Comparison of ENCODE assay signal across 8 cellular contexts in the genomic region with DNA sequence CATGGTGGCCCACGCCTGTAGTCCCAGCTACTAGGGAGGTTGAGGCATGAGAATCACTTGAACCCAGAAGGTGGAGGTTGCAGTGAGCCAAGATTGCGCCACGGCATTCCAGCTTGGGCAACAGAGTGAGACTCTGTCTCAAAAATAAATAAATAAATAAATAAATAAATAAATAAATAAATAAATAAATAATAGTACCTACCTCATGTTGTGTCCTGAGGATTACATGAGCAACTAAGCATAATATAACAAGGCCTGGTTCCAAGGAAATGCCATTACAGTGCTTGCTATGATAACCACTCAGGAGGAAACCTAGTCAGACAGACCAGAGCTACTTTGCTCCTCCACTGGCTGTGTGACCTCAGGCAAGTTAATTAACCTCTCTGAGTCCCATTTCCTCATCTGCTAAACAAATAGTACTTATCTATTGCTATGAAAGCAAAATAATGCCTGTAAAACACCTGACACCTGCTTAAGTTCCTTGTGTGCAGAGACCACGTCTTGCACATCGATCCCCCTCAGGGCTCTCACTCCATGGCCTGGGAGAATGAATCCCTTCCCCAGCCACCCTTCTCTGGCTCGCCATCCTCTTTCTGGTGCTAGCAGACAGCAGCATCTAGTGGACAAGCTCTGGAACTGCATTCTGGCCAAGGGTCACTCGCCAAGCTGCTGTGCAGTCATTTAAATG. TPM values are rescaled to one million over a fixed set of nuclear protein-coding genes. Genes with fewer than 3 reads are reported as not detected.
DNase-seq lines count a peak whose midpoint lies in the region; ATAC-seq, FAIRE-seq and TF ChIP-seq lines count a peak whose summit lies in the region.

No MANE protein-coding gene starts in this region.

- no peak for TF ChIP-seq POLR2A in H54 (IDR thresholded peaks at IDR 0.05; ENCODE audit: low read depth, low read length)

- peaks cover 37% of the 10 kb centered on the region for H3K27me3 Mint-ChIP-seq in activated CD4-positive, alpha-beta T cell treated with anti-CD3 and anti-CD28 coated beads for 36 hours

- H3K36me3 ChIP-seq in lung (ENCODE audit: control insufficient read depth in 2 of 2, insufficient read depth in 2 of 2, low read length in 2 of 2), result no peaks in the 10 kb centered on the region

- intact Hi-C loops in activated CD4-positive, alpha-beta T cell treated with anti-CD3 and anti-CD28 coated beads for 36 hours (cut with DNase I, micrococcal nuclease), result loop anchor here (1.0 to 5.0 kb wide), 6 partner anchors 60 to 252 kb away; a partner anchor contains a TSS
- intact Hi-C loops in dorsolateral prefrontal cortex (cut with DNase I), result loop anchor here (2.0 to 10.0 kb wide), 7 partner anchors 80 to 315 kb away; a partner anchor contains a TSS

- peaks cover 14% of the 10 kb centered on the region for H3K4me1 Mint-ChIP-seq in activated CD4-positive, alpha-beta T cell treated with anti-CD3 and anti-CD28 coated beads for 36 hours

- no peak overlapping the region for H3K4me3 ChIP-seq in dorsolateral prefrontal cortex
- no peak overlapping the region for H3K4me3 ChIP-seq in lung

- H3K27me3 ChIP-seq in dorsolateral prefrontal cortex, result no peaks in the 10 kb centered on the region
- no peaks in the 10 kb centered on the region for H3K27me3 ChIP-seq in lung (ENCODE audit: control insufficient read depth, insufficient read depth)

- ATAC-seq in activated CD4-positive, alpha-beta T cell treated with anti-CD3 and anti-CD28 coated beads for 36 hours, result peak; percentile 75
- ATAC-seq in lung (ENCODE audit: insufficient read depth, low FRiP score) (peak; percentile 65), HG03457 (IDR thresholded peaks at IDR 0.05; ENCODE audit: unreplicated experiment) (no peak)

- no peaks in the 10 kb centered on the region for H3K9me3 Mint-ChIP-seq in activated CD4-positive, alpha-beta T cell treated with anti-CD3 and anti-CD28 coated beads for 36 hours (ENCODE audit: low read depth)

- 37% methylated on average over 7 of the region's 7 CpGs for WGBS in lung, 2 donors

- no peaks in the 10 kb centered on the region for H3K4me1 ChIP-seq in lung (ENCODE audit: control insufficient read depth in 2 of 2, insufficient read depth in 2 of 2, low read length in 2 of 2)

- CTCF ChIA-PET in activated CD4-positive, alpha-beta T cell treated with anti-CD3 and anti-CD28 coated beads for 36 hours (lab: Charles Lee), result interaction anchor here (0.6 to 9.2 kb wide), 46 partner anchors 10 to 318 kb away, joined by 3 to 145 read pairs (median 4); a partner anchor contains a TSS

- POLR2A ChIA-PET in activated CD4-positive, alpha-beta T cell treated with anti-CD3 and anti-CD28 coated beads for 36 hours (lab: Charles Lee), result interaction anchor here (0.6 to 1.8 kb wide), 3 partner anchors 62 to 109 kb away, joined by 4 read pairs; no protein-coding TSS in a partner anchor

- no peak overlapping the region for H3K4me3 Mint-ChIP-seq in activated CD4-positive, alpha-beta T cell treated with anti-CD3 and anti-CD28 coated beads for 36 hours

- H3K36me3 Mint-ChIP-seq in activated CD4-positive, alpha-beta T cell treated with anti-CD3 and anti-CD28 coated beads for 36 hours (ENCODE audit: low read depth), result peaks cover 5% of the 10 kb centered on the region

- FAIRE-seq in H54 (lab: Jason Lieb, UNC), result no peak

- TF ChIP-seq CTCF in dorsolateral prefrontal cortex (IDR thresholded peaks at IDR 0.05 in 54 of 56, conservative IDR thresholded peaks at IDR 0.05 in 2 of 56; ENCODE audit: low read depth in 1 of 56, partially characterized antibody in 56 of 56) (peak; percentile 85 to 100 (median 98)), lung (IDR thresholded peaks at IDR 0.05; ENCODE audit: control extremely low read depth, extremely low read depth) (peak; percentile 98)

- H3K9me3 ChIP-seq in lung (ENCODE audit: control insufficient read depth in 2 of 2, insufficient read depth in 1 of 2, low read length in 1 of 2), result no peaks in the 10 kb centered on the region

- H3K27ac ChIP-seq in dorsolateral prefrontal cortex (peak overlapping the region in 1 of 59 donors; percentile 13), lung (ENCODE audit: low read depth in 1 of 2, low read length in 1 of 2) (no peak overlapping the region)

- H3K27ac Mint-ChIP-seq in activated CD4-positive, alpha-beta T cell treated with anti-CD3 and anti-CD28 coated beads for 36 hours, result no peak overlapping the region

- DNase-seq in AML-193 (lab: John Stamatoyannopoulos, UW), result peak; percentile 79 to 84
- DNase-seq in H54 (ENCODE audit: insufficient read length, low spot score), result peak; percentile 84
- DNase-seq in NCI-H510A treated with DMSO at 0.1 percent for 48 hours (lab: John Stamatoyannopoulos, UW), result peak; percentile 63
- DNase-seq in activated CD4-positive, alpha-beta T cell treated with anti-CD3 and anti-CD28 coated beads for 36 hours, result peak; percentile 75
- DNase-seq in dorsolateral prefrontal cortex, result peak in 9 of 10 donors; percentile 35 to 82 (median 69)
- peak; percentile 70 for DNase-seq in lung (ENCODE audit: low spot score)
- DNase-seq in stimulated activated CD8-positive, alpha-beta memory T cell treated with anti-CD3 and anti-CD28 coated beads, Interleukin-2, amount 100 ng/mL, for 1 hour (ENCODE audit: low read depth in 2 of 2), result peak; percentile 25 to 38

RNA-seq across cellular contexts. Expression of a gene that starts 7.5 kb away (rescaled TPM):
- total RNA-seq in activated CD4-positive, alpha-beta T cell treated with anti-CD3 and anti-CD28 coated beads for 36 hours, result 10 to 100 TPM; 31.8 to 37.3 TPM
- total RNA-seq in dorsolateral prefrontal cortex (10 to 100 TPM in 105 of 120 experiments, 1 to 10 TPM in 15; 4.4 to 32.8 (median 13.7) TPM), lung (1 to 10 TPM in 1 of 2 donors, under 1 TPM in 1; 0.40 to 2.8 TPM)
- polyA plus RNA-seq in lung, result 1 to 10 TPM; 1.6 to 2.8 TPM

RNA-seq across cellular contexts. Expression of a gene that starts 37.8 kb away (rescaled TPM):
- 100 to 1,000 TPM; 168 to 174 TPM for total RNA-seq in activated CD4-positive, alpha-beta T cell treated with anti-CD3 and anti-CD28 coated beads for 36 hours
- total RNA-seq in dorsolateral prefrontal cortex (100 to 1,000 TPM; 118 to 242 (median 168) TPM), lung (100 to 1,000 TPM in 1 of 2 donors, 10 to 100 TPM in 1; 70.1 to 108 TPM)
- polyA plus RNA-seq in lung, result 10 to 100 TPM; 64.0 to 70.6 TPM

Comparison
In these comparisons a context has a peak if more than half of its experiments do, and no peak if none do; other contexts are left out.
1. DNase-seq: peak in every context shown above with its lines; median percentile 84 in H54; 82 in AML-193; 75 in activated CD4-positive, alpha-beta T cell treated with anti-CD3 and anti-CD28 coated beads for 36 hours; 70 in lung; 69 in dorsolateral prefrontal cortex; 63 in NCI-H510A treated with DMSO at 0.1 percent for 48 hours; 32 in stimulated activated CD8-positive, alpha-beta memory T cell treated with anti-CD3 and anti-CD28 coated beads, Interleukin-2, amount 100 ng/mL, for 1 hour.